13 cellular contexts compared by ENCODE assay signal in genomic region chr14:68898248-68899032, GRCh38.
DNase-seq lines count a peak whose midpoint lies in the region; ATAC-seq and TF ChIP-seq lines count a peak whose summit lies in the region.
"Had no signal": no experiment of that assay in that cellular context is flagged by ENCODE, and none has a peak within 500 bp of the region (broad histone marks: within the 10 kb centered on the region; RNA-seq: fewer than 3 reads in every experiment).

No MANE protein-coding gene starts in this region.

- H3K27me3 ChIP-seq in mesenchymal stem cell (ENCODE audit: control insufficient read depth in 1 of 2, insufficient read depth in 1 of 2, low read length in 2 of 2) (no peaks in the 10 kb centered on the region), transverse colon (no peaks in the 10 kb centered on the region), PC-9 (ENCODE audit: insufficient read depth, low read depth) (no peaks in the 10 kb centered on the region)
- H3K27me3 ChIP-seq: heart right ventricle, left lung had no signal

- H4K20me1 ChIP-seq in PC-9 (ENCODE audit: insufficient read depth) = peaks cover 20% of the 10 kb centered on the region

- H3K36me3 ChIP-seq in mesenchymal stem cell (ENCODE audit: control insufficient read depth in 1 of 2, insufficient read depth in 2 of 2, low read depth in 1 of 2, low read length in 2 of 2) = peaks cover 87 to 95% of the 10 kb centered on the region in 2 experiments
- H3K36me3 ChIP-seq in transverse colon = peaks cover 0 to 26% (median 7%) of the 10 kb centered on the region in 4 donors
- peaks cover 61% of the 10 kb centered on the region for H3K36me3 ChIP-seq in PC-9 (ENCODE audit: low read depth)

- H3K4me3 Mint-ChIP-seq in activated T-cell treated with anti-CD3 and anti-CD28 coated beads, Interleukin-2, amount 50 U/mL, for 24 hours = no peak overlapping the region
- no peak overlapping the region for H3K4me3 Mint-ChIP-seq in activated T-cell treated with anti-CD3 and anti-CD28 coated beads, Interleukin-2, amount 50 U/mL, for 4 hours
- H3K4me3 Mint-ChIP-seq in activated naive CD8-positive, alpha-beta T cell treated with anti-CD3 and anti-CD28 coated beads, Interleukin-2, amount 50 U/mL, for 24 hours = no peak overlapping the region

- no peak for ATAC-seq in activated T-cell treated with anti-CD3 and anti-CD28 coated beads, Interleukin-2, amount 50 U/mL, for 4 hours
- ATAC-seq in activated naive CD8-positive, alpha-beta T cell treated with anti-CD3 and anti-CD28 coated beads, Interleukin-2, amount 50 U/mL, for 24 hours = peak; percentile 42
- ATAC-seq in HG03108 (IDR thresholded peaks at IDR 0.05; ENCODE audit: unreplicated experiment) = no peak
- ATAC-seq: left lung had no signal

- H2BK15ac ChIP-seq in mesenchymal stem cell (ENCODE audit: low read depth, poor library complexity, severe bottlenecking) = no peak overlapping the region

- TF ChIP-seq EP300 in transverse colon (IDR thresholded peaks at IDR 0.05; ENCODE audit: low read depth) = no peak

- no peak overlapping the region for H3K4ac ChIP-seq in mesenchymal stem cell (ENCODE audit: low read depth in 1 of 2, low read length in 2 of 2)

- in situ Hi-C loops in transverse colon (cut with MboI; ENCODE audit: low pct_ligation_motif_present in 1 of 4, low pct_unique_long_range_greater_than_20kb in 1 of 4, low sequenced_read_pairs in 3 of 4) = no loop called here

- POLR2A ChIA-PET in PC-9 (lab: Charles Lee; ENCODE audit: unreplicated experiment) = no interaction called here

- no peak overlapping the region for H2AK5ac ChIP-seq in mesenchymal stem cell (ENCODE audit: low read length, severe bottlenecking)

- CTCF ChIA-PET in PC-9 (lab: Charles Lee) = no interaction called here

- intact Hi-C loops in transverse colon (cut with DNase I; ENCODE audit: low total_unique reads) (no loop called here), PC-9 (cut with micrococcal nuclease; ENCODE audit: unreplicated experiment) (no loop called here)

- H2AFZ ChIP-seq in mesenchymal stem cell (ENCODE audit: low read depth, low read length) (no peak overlapping the region), PC-9 (no peak overlapping the region)

- H3K36me3 Mint-ChIP-seq in activated T-cell treated with anti-CD3 and anti-CD28 coated beads, Interleukin-2, amount 50 U/mL, for 24 hours (ENCODE audit: low read depth) = peaks cover 82% of the 10 kb centered on the region
- peaks cover 29% of the 10 kb centered on the region for H3K36me3 Mint-ChIP-seq in activated T-cell treated with anti-CD3 and anti-CD28 coated beads, Interleukin-2, amount 50 U/mL, for 4 hours (ENCODE audit: insufficient read depth)
- H3K36me3 Mint-ChIP-seq in activated naive CD8-positive, alpha-beta T cell treated with anti-CD3 and anti-CD28 coated beads, Interleukin-2, amount 50 U/mL, for 24 hours (ENCODE audit: low read depth) = peaks cover 47% of the 10 kb centered on the region

- no peaks in the 10 kb centered on the region for H3K79me2 ChIP-seq in PC-9 (ENCODE audit: low read depth)

- H3K9me2 ChIP-seq in PC-9 (ENCODE audit: insufficient read depth) = no peaks in the 10 kb centered on the region

- no peak overlapping the region for H2BK5ac ChIP-seq in mesenchymal stem cell (ENCODE audit: low read depth, low read length, poor library complexity, severe bottlenecking)

- H2BK120ac ChIP-seq in mesenchymal stem cell (ENCODE audit: low read depth, low read length) = no peak overlapping the region

- peaks cover 18% of the 10 kb centered on the region for H3K4me1 ChIP-seq in mesenchymal stem cell (ENCODE audit: control insufficient read depth, insufficient read depth, low read depth, low read length)
- H3K4me1 ChIP-seq in transverse colon = peaks cover 7 to 19% (median 11%) of the 10 kb centered on the region in 4 donors
- no peaks in the 10 kb centered on the region for H3K4me1 ChIP-seq in PC-9 (replicated peaks; ENCODE audit: insufficient read depth)

- H3K4me2 ChIP-seq in mesenchymal stem cell (ENCODE audit: low read length, poor library complexity, severe bottlenecking) (no peak overlapping the region), PC-9 (no peak overlapping the region)

- peak overlapping the region; percentile 52 for H4K8ac ChIP-seq in mesenchymal stem cell (ENCODE audit: low read length)

- H3K79me1 ChIP-seq in mesenchymal stem cell (replicated peaks; ENCODE audit: low read length, poor library complexity, severe bottlenecking) = peaks cover 53% of the 10 kb centered on the region

- TF ChIP-seq CTCF in transverse colon (IDR thresholded peaks at IDR 0.05) (no peak), PC-9 (conservative IDR thresholded peaks at IDR 0.05) (no peak)

- H3K4me3 ChIP-seq in mesenchymal stem cell (ENCODE audit: insufficient read depth in 1 of 2, low read depth in 1 of 2, low read length in 2 of 2) (peak overlapping the region in 1 of 2 experiments; percentile 42), transverse colon (no peak overlapping the region), PC-9 (no peak overlapping the region)
- H3K4me3 ChIP-seq: heart right ventricle, left lung had no signal

- peak overlapping the region; percentile 84 for H3K27ac Mint-ChIP-seq in activated T-cell treated with anti-CD3 and anti-CD28 coated beads, Interleukin-2, amount 50 U/mL, for 24 hours
- peak overlapping the region; percentile 75 for H3K27ac Mint-ChIP-seq in activated naive CD8-positive, alpha-beta T cell treated with anti-CD3 and anti-CD28 coated beads, Interleukin-2, amount 50 U/mL, for 24 hours

- H3K27me3 Mint-ChIP-seq in activated T-cell treated with anti-CD3 and anti-CD28 coated beads, Interleukin-2, amount 50 U/mL, for 24 hours = no peaks in the 10 kb centered on the region
- no peaks in the 10 kb centered on the region for H3K27me3 Mint-ChIP-seq in activated T-cell treated with anti-CD3 and anti-CD28 coated beads, Interleukin-2, amount 50 U/mL, for 4 hours (ENCODE audit: low read depth)
- H3K27me3 Mint-ChIP-seq in activated naive CD8-positive, alpha-beta T cell treated with anti-CD3 and anti-CD28 coated beads, Interleukin-2, amount 50 U/mL, for 24 hours = no peaks in the 10 kb centered on the region

- no peak overlapping the region for H2BK12ac ChIP-seq in mesenchymal stem cell (ENCODE audit: low read length in 2 of 2)

- H3K14ac ChIP-seq in mesenchymal stem cell (ENCODE audit: low read length in 2 of 2) = peak overlapping the region in 1 of 2 experiments; percentile 8

- H3K9ac ChIP-seq in mesenchymal stem cell (ENCODE audit: low read length) = no peak overlapping the region

- WGBS in mesenchymal stem cell = 95% methylated on average over 11 of the region's 13 CpGs
- 64 to 76% methylated on average over 7 to 12 of the region's 13 CpGs for WGBS in transverse colon (ENCODE audit: low coverage in 1 of 2), 2 donors

- DNase-seq in activated T-cell treated with anti-CD3 and anti-CD28 coated beads, Interleukin-2, amount 50 U/mL, for 24 hours = no peak
- DNase-seq in activated T-cell treated with anti-CD3 and anti-CD28 coated beads, Interleukin-2, amount 50 U/mL, for 4 hours = no peak
- DNase-seq in activated naive CD8-positive, alpha-beta T cell treated with anti-CD3 and anti-CD28 coated beads, Interleukin-2, amount 50 U/mL, for 24 hours = no peak
- no peak for DNase-seq in mesenchymal stem cell
- no peak for DNase-seq in transverse colon
- DNase-seq in PC-9 = no peak
- no peak for DNase-seq in LoVo (ENCODE audit: low spot score)
- DNase-seq: amniotic stem cell, DMS53, heart right ventricle, NCI-H226 had no signal

- no peak overlapping the region for H3K23ac ChIP-seq in mesenchymal stem cell (ENCODE audit: low read length in 2 of 2)

- H3K4me1 Mint-ChIP-seq in activated T-cell treated with anti-CD3 and anti-CD28 coated beads, Interleukin-2, amount 50 U/mL, for 24 hours (ENCODE audit: low read depth) = peaks cover 32% of the 10 kb centered on the region
- peaks cover 10% of the 10 kb centered on the region for H3K4me1 Mint-ChIP-seq in activated T-cell treated with anti-CD3 and anti-CD28 coated beads, Interleukin-2, amount 50 U/mL, for 4 hours (ENCODE audit: low read depth)
- H3K4me1 Mint-ChIP-seq in activated naive CD8-positive, alpha-beta T cell treated with anti-CD3 and anti-CD28 coated beads, Interleukin-2, amount 50 U/mL, for 24 hours = peaks cover 48% of the 10 kb centered on the region

- H3K9me3 Mint-ChIP-seq in activated T-cell treated with anti-CD3 and anti-CD28 coated beads, Interleukin-2, amount 50 U/mL, for 24 hours = no peaks in the 10 kb centered on the region
- no peaks in the 10 kb centered on the region for H3K9me3 Mint-ChIP-seq in activated T-cell treated with anti-CD3 and anti-CD28 coated beads, Interleukin-2, amount 50 U/mL, for 4 hours
- H3K9me3 Mint-ChIP-seq in activated naive CD8-positive, alpha-beta T cell treated with anti-CD3 and anti-CD28 coated beads, Interleukin-2, amount 50 U/mL, for 24 hours = no peaks in the 10 kb centered on the region

- H3K18ac ChIP-seq in mesenchymal stem cell (ENCODE audit: low read depth in 1 of 2, low read length in 2 of 2) = peak overlapping the region in 1 of 2 experiments; percentile 25

- H3F3A ChIP-seq in PC-9 (ENCODE audit: insufficient read depth, low read depth) = peaks cover 20% of the 10 kb centered on the region; the same call in 1 of the 2 replicates

- peak overlapping the region; percentile 46 for H4K91ac ChIP-seq in mesenchymal stem cell (ENCODE audit: low read length)

- H3K27ac ChIP-seq in mesenchymal stem cell (ENCODE audit: low read length, poor library complexity, severe bottlenecking) (no peak overlapping the region), transverse colon (peak overlapping the region; percentile 16 to 85 (median 58)), PC-9 (no peak overlapping the region)
- H3K27ac ChIP-seq: heart right ventricle had no signal

- BruUV-seq in PC-9 (replicated peaks; lab: Mats Ljungman, UMichigan) = no TSS peak

- no peak for TF ChIP-seq POLR2A in transverse colon (IDR thresholded peaks at IDR 0.05)

- no peaks in the 10 kb centered on the region for H3K9me3 ChIP-seq in mesenchymal stem cell (ENCODE audit: control insufficient read depth, low read length)
- no peaks in the 10 kb centered on the region for H3K9me3 ChIP-seq in transverse colon
- H3K9me3 ChIP-seq in PC-9 (ENCODE audit: insufficient read depth, low read depth) = no peaks in the 10 kb centered on the region
- H3K9me3 ChIP-seq: heart right ventricle, left lung had no signal

Comparison
In these comparisons a context has a peak if more than half of its experiments do, and no peak if none do; other contexts are left out.
1. H3K27ac ChIP-seq: peak in transverse colon (4 of 4); none in mesenchymal stem cell (single experiment) and PC-9 (single experiment).